8 cellular contexts compared by ENCODE assay signal in genomic region chr11:45918331-45918941, GRCh38. TPM values are rescaled to one million over a fixed set of nuclear protein-coding genes. Genes with fewer than 3 reads are reported as not detected.
DNase-seq lines count a peak whose midpoint lies in the region; ATAC-seq, FAIRE-seq and TF ChIP-seq lines count a peak whose summit lies in the region.

No MANE protein-coding gene starts in this region.

- H3K36me3 ChIP-seq in colonic mucosa: peaks cover 12% of the 10 kb centered on the region

- peak overlapping the region; percentile 80 to 94 for H3K9ac ChIP-seq in colonic mucosa (ENCODE audit: low read depth in 2 of 2, low read length in 2 of 2)

- FAIRE-seq in A549 (lab: Jason Lieb, UNC) (no peak), GM18507 (lab: Jason Lieb, UNC) (peak; percentile 90)

- H3K27me3 ChIP-seq in colonic mucosa (peaks cover 18% of the 10 kb centered on the region), layer of hippocampus (ENCODE audit: control insufficient read depth, insufficient read depth, low read length) (peaks cover 4% of the 10 kb centered on the region)

- intact Hi-C loops in colonic mucosa (cut with DNase I): no loop called here

- ATAC-seq in A549: peak; percentile 77 to 89
- peak; percentile 32 for ATAC-seq in HG03175 (IDR thresholded peaks at IDR 0.05; ENCODE audit: unreplicated experiment)

- TF ChIP-seq POLR2A in A549 (IDR thresholded peaks at IDR 0.05; ENCODE audit: low read length): peak; percentile 59

- peak overlapping the region; percentile 86 for H3K4me2 ChIP-seq in A549

- WGBS in A549 (ENCODE audit: missing lambda C conversion rate): under 1% methylated on average over 37 of the region's 38 CpGs

- TF ChIP-seq CTCF in A549 (IDR thresholded peaks at IDR 0.05) (no peak), colonic mucosa (IDR thresholded peaks at IDR 0.05) (no peak)

- H3K9me3 ChIP-seq in A549: no peaks in the 10 kb centered on the region
- H3K9me3 ChIP-seq in colonic mucosa: no peaks in the 10 kb centered on the region

- CTCF ChIA-PET in A549 (lab: Yijun Ruan, JAX): interaction anchor here (0.9 to 3.6 kb wide), 4 partner anchors 9 to 52 kb away, joined by 3 to 12 read pairs (median 6); no protein-coding TSS in a partner anchor

- peak overlapping the region; percentile 81 for H3K4me3 ChIP-seq in A549
- peak overlapping the region; percentile 95 for H3K4me3 ChIP-seq in colonic mucosa

- POLR2A ChIA-PET in A549 (lab: Yijun Ruan, JAX): interaction anchor here (0.7 to 1.4 kb wide), 9 partner anchors 8 to 203 kb away, joined by 3 to 9 read pairs (median 6); partner anchors contain the start of gene PHF21A

- H3K27ac ChIP-seq in A549 (peak overlapping the region; percentile 88 to 96), colonic mucosa (peak overlapping the region; percentile 81), layer of hippocampus (ENCODE audit: low read depth, low read length) (peak overlapping the region; percentile 89)

- peak; percentile 66 to 91 for DNase-seq in A549 (ENCODE audit: low read depth in 1 of 2, low spot score in 1 of 2)
- DNase-seq in GM18507 (ENCODE audit: extremely low spot score, insufficient read length, low read depth): peak; percentile 72
- peak; percentile 80 for DNase-seq in NCI-H345 (lab: John Stamatoyannopoulos, UW)
- peak; percentile 77 for DNase-seq in activated CD4-positive, CD25-positive, alpha-beta regulatory T cell treated with anti-CD3 and anti-CD28 coated beads, Interleukin-2, amount 50 U/mL, for 72 hours
- DNase-seq in colonic mucosa: peak; percentile 93
- peak in 3 of 4 experiments; percentile 30 to 57 (median 48) for DNase-seq in stimulated activated CD4-positive, alpha-beta T cell treated with anti-CD3 and anti-CD28 coated beads, Interleukin-1b, Interleukin-23, amount 100 ng/mL, for 24 hours (ENCODE audit: low read depth in 4 of 4, low spot score in 1 of 4)

- H3K4me1 ChIP-seq in A549: peaks cover 13% of the 10 kb centered on the region; the same call in 2 of the 3 replicates
- peaks cover 5% of the 10 kb centered on the region for H3K4me1 ChIP-seq in colonic mucosa

- TF ChIP-seq EP300 in A549 (IDR thresholded peaks at IDR 0.05): no peak

- TF ChIP-seq RAD21 in A549 (conservative IDR thresholded peaks at IDR 0.05 in 1 of 2, IDR thresholded peaks at IDR 0.05 in 1 of 2): no peak

TF ChIP-seq in A549, 52 proteins besides CTCF, POLR2A, EP300 and RAD21 (continues in another document):
- no peak for TF ChIP-seq ZSCAN20 (CRISPR knock-in tag; IDR thresholded peaks at IDR 0.05)
- no peak for TF ChIP-seq ELK1 (IDR thresholded peaks at IDR 0.05; ENCODE audit: low read depth, low read length)
- TF ChIP-seq CEBPB (IDR thresholded peaks at IDR 0.05): no peak
- no peak for TF ChIP-seq RCOR1 (IDR thresholded peaks at IDR 0.05; ENCODE audit: low read depth, low read length)
- no peak for TF ChIP-seq SMC3 (IDR thresholded peaks at IDR 0.05)
- TF ChIP-seq HOXB5 (CRISPR knock-in tag; IDR thresholded peaks at IDR 0.05): no peak
- TF ChIP-seq NR3C1 (IDR thresholded peaks at IDR 0.05): no peak
- no peak for TF ChIP-seq NPAS2 (CRISPR knock-in tag; IDR thresholded peaks at IDR 0.05; ENCODE audit: borderline replicate concordance)
- TF ChIP-seq PHF8 (IDR thresholded peaks at IDR 0.05; ENCODE audit: borderline replicate concordance, low read depth): no peak
- no peak for TF ChIP-seq NFE2L2 (conservative IDR thresholded peaks at IDR 0.05; ENCODE audit: low read length)
- no peak; a peak in 1 of 5 replicates for TF ChIP-seq JUN (IDR thresholded peaks at IDR 0.05)
- peak; percentile 29; the same call in 1 of the 2 replicates for TF ChIP-seq MAX (IDR thresholded peaks at IDR 0.05)
- no peak for TF ChIP-seq ZFP36 (IDR thresholded peaks at IDR 0.05; ENCODE audit: borderline replicate concordance, partially characterized antibody)
- no peak for TF ChIP-seq TP53 (CRISPR knock-in tag; IDR thresholded peaks at IDR 0.05)
- TF ChIP-seq SREBF2 (IDR thresholded peaks at IDR 0.05): no peak
- no peak for TF ChIP-seq CBX8 (IDR thresholded peaks at IDR 0.05)
- TF ChIP-seq EHF (CRISPR knock-in tag; IDR thresholded peaks at IDR 0.05): no peak
- TF ChIP-seq BCL3 (IDR thresholded peaks at IDR 0.05): no peak
- TF ChIP-seq ESRRA (IDR thresholded peaks at IDR 0.05; ENCODE audit: borderline replicate concordance, low read length): no peak
- no peak for TF ChIP-seq MAFK (IDR thresholded peaks at IDR 0.05; ENCODE audit: partially characterized antibody)
- TF ChIP-seq CHD2 (IDR thresholded peaks at IDR 0.05; ENCODE audit: low read length, partially characterized antibody): no peak
- 0 out of 2 replicates have a peak, but pooled peaks have one; percentile 24 for TF ChIP-seq CHD4 (IDR thresholded peaks at IDR 0.05; ENCODE audit: borderline replicate concordance)
- no peak for TF ChIP-seq USF2 (IDR thresholded peaks at IDR 0.05)
- TF ChIP-seq ZNF302 (CRISPR knock-in tag; IDR thresholded peaks at IDR 0.05): no peak
- TF ChIP-seq EHMT2 (IDR thresholded peaks at IDR 0.05; ENCODE audit: low read depth): no peak
- TF ChIP-seq HOXB13 (CRISPR knock-in tag; IDR thresholded peaks at IDR 0.05; ENCODE audit: low read depth): no peak
- no peak for TF ChIP-seq HEYL (CRISPR knock-in tag; IDR thresholded peaks at IDR 0.05)
- peak; percentile 29; the same call in 1 of the 2 replicates for TF ChIP-seq KDM5A (IDR thresholded peaks at IDR 0.05)

RNA-seq across cellular contexts. Expression of gene PEX16, which starts 0.8 kb away (rescaled TPM):
- polyA plus RNA-seq in A549 (2011; rRNA removed) (18.0 and 20.2 TPM in 2 replicates), A549 (2017; fragmentation: RNase III; extraction: RNeasy Plus Mini Kit Qiagen cat#74134 plus additional on column Dnase treatment) (16.2 to 18.2 TPM (median 17.8 TPM) in 3 replicates)
- polyA plus RNA-seq in A549 (2012; cell fraction: cytosol; rRNA removed): 28.6 and 34.6 TPM in 2 replicates
- polyA plus RNA-seq in A549 (2012; cell fraction: nucleus; rRNA removed): 83.0 and 92.0 TPM in 2 replicates
- polyA minus RNA-seq in A549 (2011; rRNA and poly(A)+ RNA removed): 8.4 and 12.7 TPM in 2 replicates
- total RNA-seq in colonic mucosa: 10 to 100 TPM; 30.0 to 44.9 TPM

RNA-seq across cellular contexts. Expression of gene LARGE2, which starts 4.0 kb away (rescaled TPM):
- polyA plus RNA-seq in A549 (2011; rRNA removed) (0.97 and 1.2 TPM in 2 replicates), A549 (2017; fragmentation: RNase III; extraction: RNeasy Plus Mini Kit Qiagen cat#74134 plus additional on column Dnase treatment) (1.4 to 2.3 TPM (median 2.1 TPM) in 3 replicates)
- polyA plus RNA-seq in A549 (2012; cell fraction: cytosol; rRNA removed): 4.4 and 5.0 TPM in 2 replicates
- polyA plus RNA-seq in A549 (2012; cell fraction: nucleus; rRNA removed): 10.8 and 14.4 TPM in 2 replicates
- 0.70 and 1.4 TPM in 2 replicates for polyA minus RNA-seq in A549 (2011; rRNA and poly(A)+ RNA removed)
- total RNA-seq in colonic mucosa: 1 to 10 TPM; 4.1 to 7.5 TPM

RNA-seq across cellular contexts. Expression of gene FREY1, which starts 11.4 kb away (rescaled TPM):
- polyA plus RNA-seq in A549 (2011; rRNA removed) (0.17 TPM in 1 of 2 replicates, not detected in the other), A549 (2017; fragmentation: RNase III; extraction: RNeasy Plus Mini Kit Qiagen cat#74134 plus additional on column Dnase treatment) (0.18 to 0.22 TPM (median 0.21 TPM) in 3 replicates)
- polyA plus RNA-seq in A549 (2012; cell fraction: cytosol; rRNA removed): 0.13 and 0.18 TPM in 2 replicates
- polyA plus RNA-seq in A549 (2012; cell fraction: nucleus; rRNA removed): 1.7 and 2.0 TPM in 2 replicates
- polyA minus RNA-seq in A549 (2011; rRNA and poly(A)+ RNA removed): 1.1 and 2.7 TPM in 2 replicates
- 1 to 10 TPM in 1 of 2 donors, not detected in 1; 1.1 TPM for total RNA-seq in colonic mucosa

RNA-seq across cellular contexts. Expression of gene MAPK8IP1, which starts 33.0 kb away (rescaled TPM):
- polyA plus RNA-seq in A549 (2011; rRNA removed) (2.6 and 2.7 TPM in 2 replicates), A549 (2017; fragmentation: RNase III; extraction: RNeasy Plus Mini Kit Qiagen cat#74134 plus additional on column Dnase treatment) (5.4 to 5.8 TPM (median 5.7 TPM) in 3 replicates)
- polyA plus RNA-seq in A549 (2012; cell fraction: cytosol; rRNA removed): 4.6 and 6.8 TPM in 2 replicates
- polyA plus RNA-seq in A549 (2012; cell fraction: nucleus; rRNA removed): 7.0 and 12.5 TPM in 2 replicates
- 5.4 and 6.4 TPM in 2 replicates for polyA minus RNA-seq in A549 (2011; rRNA and poly(A)+ RNA removed)
- total RNA-seq in colonic mucosa: 1 to 10 TPM; 2.4 to 3.6 TPM

Comparison
In these comparisons a context has a peak if more than half of its experiments do, and no peak if none do; other contexts are left out.
1. Peak in every context shown above with its lines: DNase-seq, ATAC-seq, H3K4me3 ChIP-seq and H3K27ac ChIP-seq.